ENCODE assay signal across 20 cellular contexts in the genomic region with DNA sequence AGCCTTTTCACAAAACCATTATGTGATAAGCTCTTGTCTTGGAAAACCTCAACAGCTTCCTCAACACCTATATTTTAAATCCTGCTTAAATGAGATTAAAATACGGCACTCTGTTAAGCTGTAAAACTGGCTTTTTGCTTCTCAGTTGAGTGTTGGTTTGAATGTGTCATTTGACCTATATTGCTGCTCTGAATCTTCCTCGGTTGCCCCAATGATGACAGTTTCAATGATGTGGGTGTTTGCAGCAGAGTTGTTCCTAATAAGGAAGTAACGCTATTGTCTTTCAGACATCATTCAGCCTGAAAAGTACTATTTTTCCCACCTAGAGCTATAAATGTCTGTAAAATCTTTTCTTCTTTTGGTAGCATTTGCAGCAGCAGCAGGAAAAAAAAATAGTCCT.
"Had no signal": no experiment of that assay in that cellular context is flagged by ENCODE, and none has a peak within 500 bp of the region (broad histone marks: within the 10 kb centered on the region; RNA-seq: fewer than 3 reads in every experiment).

No MANE protein-coding gene starts in this region.

- DNase-seq: activated B cell treated with CpG ODN at 0.5 μM for 24 hours; activated CD4-positive, alpha-beta memory T cell treated with anti-CD3 and anti-CD28 coated beads for 36 hours; activated CD4-positive, alpha-beta T cell treated with anti-CD3 and anti-CD28 coated beads for 48 hours; activated effector memory CD4-positive, alpha-beta T cell treated with Interleukin-2 at 50 U/mL for 16 hours; activated naive CD4-positive, alpha-beta T cell treated with anti-CD3 and anti-CD28 coated beads, Interleukin-2, amount 10 ng/mL, durations not matched to agents 7 days and 5 days; activated T-cell treated with anti-CD3 and anti-CD28 coated beads, Interleukin-2, amount 50 U/mL, for 72 hours; cerebellar nuclear complex; cortex of kidney; heart right ventricle; left colon; pancreas; psoas muscle; right cardiac atrium; stimulated activated CD4-positive, alpha-beta T cell treated with anti-CD3 and anti-CD28 coated beads, Interleukin-12 subunit alpha, Interleukin-12 subunit beta, amount 100 ng/mL, for 4 hours; stimulated activated CD4-positive, alpha-beta T cell treated with anti-CD3 and anti-CD28 coated beads, Interleukin-4, amount 100 ng/mL, for 4 hours; substantia nigra; T1000; thyroid gland had no signal

- H3K27me3 ChIP-seq: heart right ventricle, pancreas, thyroid gland had no signal

- H3K4me1 ChIP-seq: pancreas, psoas muscle, thyroid gland had no signal

- H3K9me3 ChIP-seq: heart right ventricle, pancreas, psoas muscle, thyroid gland had no signal

- ATAC-seq: activated T-cell treated with anti-CD3 and anti-CD28 coated beads, Interleukin-2, amount 50 U/mL, for 72 hours; heart right ventricle; left colon; natural killer cell treated with Interleukin-12 subunit alpha and Interleukin-12 subunit beta and Interleukin-15 and Interleukin-18, amount 100 ng/mL, for 72 hours; pancreas; psoas muscle; right cardiac atrium had no signal

- H3K36me3 ChIP-seq: heart right ventricle, pancreas, thyroid gland had no signal

- H3K4me3 ChIP-seq: heart right ventricle, pancreas, psoas muscle, thyroid gland had no signal

- H3K27ac ChIP-seq: epithelial cell of prostate, heart right ventricle, pancreas, psoas muscle, thyroid gland had no signal
